In genomic region chr16:87930456-87930855, GRCh38 we compare ENCODE assay signal across 13 cellular contexts. TPM values are rescaled to one million over a fixed set of nuclear protein-coding genes. Genes with fewer than 3 reads are reported as not detected.
DNase-seq lines count a peak whose midpoint lies in the region; ATAC-seq and TF ChIP-seq lines count a peak whose summit lies in the region.
"Had no signal": no experiment of that assay in that cellular context is flagged by ENCODE, and none has a peak within 500 bp of the region (broad histone marks: within the 10 kb centered on the region; RNA-seq: fewer than 3 reads in every experiment).

No MANE protein-coding gene starts in this region.

- in situ Hi-C loops in brain microvascular endothelial cell (cut with HindIII; ENCODE audit: low pct_ligation_motif_present, low sequenced_read_pairs), result no loop called here

- H3K27ac ChIP-seq in brain microvascular endothelial cell, result no peak overlapping the region
- H3K27ac ChIP-seq: BLaER1 treated with 17β-estradiol and CSF1 and Interleukin-3, amounts not matched to agents 10 nM and 100 nM had no signal

- H3K4me3 ChIP-seq in brain microvascular endothelial cell (ENCODE audit: low read depth, low read length), result no peak overlapping the region
- H3K4me3 ChIP-seq: BLaER1 treated with 17β-estradiol and CSF1 and Interleukin-3, amounts not matched to agents 10 nM and 100 nM had no signal

- H3K36me3 ChIP-seq in brain microvascular endothelial cell (replicated peaks), result no peaks in the 10 kb centered on the region
- H3K36me3 ChIP-seq: BLaER1 treated with 17β-estradiol and CSF1 and Interleukin-3, amounts not matched to agents 10 nM and 100 nM had no signal

- peak; percentile 50 for ATAC-seq in sciatic nerve
- ATAC-seq in HG03571 (IDR thresholded peaks at IDR 0.05; ENCODE audit: unreplicated experiment), result no peak

- peak; percentile 62 for TF ChIP-seq CTCF in brain microvascular endothelial cell (IDR thresholded peaks at IDR 0.05; ENCODE audit: low read depth, low read length, missing control alignments)

- DNase-seq in NCI-H82 (lab: John Stamatoyannopoulos, UW) (peak; percentile 41), NCI-H82 treated with DMSO at 0.1 percent for 48 hours (lab: John Stamatoyannopoulos, UW; ENCODE audit: unreplicated experiment) (no peak), MV-4-11 (lab: John Stamatoyannopoulos, UW) (peak; percentile 40), brain microvascular endothelial cell (no peak), sciatic nerve (ENCODE audit: low spot score) (no peak), EL (no peak)
- DNase-seq in activated CD4-positive, CD25-positive, alpha-beta regulatory T cell (lab: John Stamatoyannopoulos, UW), result no peak
- DNase-seq: activated CD4-positive, alpha-beta T cell treated with anti-CD3 and anti-CD28 coated beads, Interleukin-2, amount 10 ng/mL, durations not matched to agents 7 days and 5 days; cerebellar nuclear complex; retina; stimulated activated naive B cell treated with anti-CD40 and anti-IgM and Interleukin-4, amounts not matched to agents 10 μg/mL and 1 μg/mL and 100 μg/mL, for 72 hours had no signal

- intact Hi-C loops in sciatic nerve (cut with DNase I), result no loop called here

- peaks cover 8% of the 10 kb centered on the region for H3K27me3 ChIP-seq in brain microvascular endothelial cell (replicated peaks)

RNA-seq across cellular contexts. Expression of gene CA5A, which starts 5.9 kb away (rescaled TPM):
- not detected for total RNA-seq in sciatic nerve
- total RNA-seq: activated CD4-positive, alpha-beta T cell treated with anti-CD3 and anti-CD28 coated beads, Interleukin-2, amount 10 ng/mL, durations not matched to agents 7 days and 5 days had no signal

RNA-seq across cellular contexts. Expression of gene BANP, which starts 20.8 kb away (rescaled TPM):
- total RNA-seq in sciatic nerve, result 32.3 TPM

Comparison
In these comparisons a context has a peak if more than half of its experiments do, and no peak if none do; other contexts are left out.
1. DNase-seq: peak in NCI-H82 (single experiment) and MV-4-11 (single experiment); none in NCI-H82 treated with DMSO at 0.1 percent for 48 hours (single experiment), brain microvascular endothelial cell (single experiment), sciatic nerve (single experiment), EL (single experiment) and activated CD4-positive, CD25-positive, alpha-beta regulatory T cell (0 of 4).